Comparison of ENCODE assay signal across 8 cellular contexts in genomic region chr10:30348378-30348776, GRCh38. TPM values are rescaled to one million over a fixed set of nuclear protein-coding genes. Genes with fewer than 3 reads are reported as not detected.
A peak's percentile ranks its signal among the peaks of the same experiment; 100 is the strongest.
DNase-seq lines count a peak whose midpoint lies in the region; TF ChIP-seq lines count a peak whose summit lies in the region.

No MANE protein-coding gene starts in this region.

- H3K79me2 ChIP-seq in parathyroid adenoma = peaks cover 45% of the 10 kb centered on the region

- peak overlapping the region; percentile 86 for H3K4me2 ChIP-seq in parathyroid adenoma (ENCODE audit: low read length)

- no peaks in the 10 kb centered on the region for H3K36me3 ChIP-seq in parathyroid adenoma (ENCODE audit: control insufficient read depth, insufficient read depth, low read length)

- TF ChIP-seq POLR2A in NB4 (IDR thresholded peaks at IDR 0.05; ENCODE audit: extremely low read depth, insufficient read length) = no peak

- peak overlapping the region; percentile 75 for H2AFZ ChIP-seq in parathyroid adenoma

- H3K27me3 ChIP-seq in parathyroid adenoma (ENCODE audit: control insufficient read depth, insufficient read depth, low read length) = no peaks in the 10 kb centered on the region

- DNase-seq in activated T-cell treated with anti-CD3 and anti-CD28 coated beads, Interleukin-2, amount 50 U/mL, for 24 hours = no peak
- no peak for DNase-seq in activated T-cell treated with anti-CD3 and anti-CD28 coated beads, Interleukin-2, amount 50 U/mL, for 1 hour
- DNase-seq in NB4 (ENCODE audit: low read depth) (peak; percentile 9), endothelial cell (ENCODE audit: low spot score) (no peak), mucosa of gallbladder (ENCODE audit: low spot score) (no peak), NCI-H1048 (lab: John Stamatoyannopoulos, UW) (no peak)
- no peak for DNase-seq in activated CD4-positive, CD25-positive, alpha-beta regulatory T cell treated with anti-CD3 and anti-CD28 coated beads, Interleukin-2, amount 50 U/mL, for 72 hours

- H3K9ac ChIP-seq in parathyroid adenoma = no peak overlapping the region

- peaks cover 51% of the 10 kb centered on the region for H3K36me3 Mint-ChIP-seq in activated T-cell treated with anti-CD3 and anti-CD28 coated beads, Interleukin-2, amount 50 U/mL, for 24 hours (ENCODE audit: low read depth)
- no peaks in the 10 kb centered on the region for H3K36me3 Mint-ChIP-seq in endothelial cell (ENCODE audit: low read depth, unreplicated experiment)

- H3K27me3 Mint-ChIP-seq in activated T-cell treated with anti-CD3 and anti-CD28 coated beads, Interleukin-2, amount 50 U/mL, for 24 hours = no peaks in the 10 kb centered on the region
- H3K27me3 Mint-ChIP-seq in endothelial cell (ENCODE audit: unreplicated experiment) = peaks cover 6% of the 10 kb centered on the region

- no peaks in the 10 kb centered on the region for H3K9me3 ChIP-seq in parathyroid adenoma (ENCODE audit: control insufficient read depth, low read length)

- no peaks in the 10 kb centered on the region for H3K9me3 Mint-ChIP-seq in activated T-cell treated with anti-CD3 and anti-CD28 coated beads, Interleukin-2, amount 50 U/mL, for 24 hours
- no peaks in the 10 kb centered on the region for H3K9me3 Mint-ChIP-seq in endothelial cell (ENCODE audit: unreplicated experiment)

- H3K4me1 ChIP-seq in parathyroid adenoma = peaks cover 10% of the 10 kb centered on the region

- H3K27ac ChIP-seq in parathyroid adenoma = peak overlapping the region; percentile 81

- peaks cover 42% of the 10 kb centered on the region for H3K4me1 Mint-ChIP-seq in activated T-cell treated with anti-CD3 and anti-CD28 coated beads, Interleukin-2, amount 50 U/mL, for 24 hours (ENCODE audit: low read depth)
- peaks cover 22% of the 10 kb centered on the region for H3K4me1 Mint-ChIP-seq in endothelial cell (ENCODE audit: unreplicated experiment)

- H3K4me3 Mint-ChIP-seq in activated T-cell treated with anti-CD3 and anti-CD28 coated beads, Interleukin-2, amount 50 U/mL, for 24 hours = peak overlapping the region; percentile 96
- peak overlapping the region; percentile 99 for H3K4me3 Mint-ChIP-seq in endothelial cell (ENCODE audit: unreplicated experiment)

- H3K4me3 ChIP-seq in NB4 (ENCODE audit: low read depth, low read length) (peak overlapping the region; percentile 99), parathyroid adenoma (ENCODE audit: low read depth, low read length) (peak overlapping the region; percentile 92)

- peak overlapping the region; percentile 98 for H3K27ac Mint-ChIP-seq in activated T-cell treated with anti-CD3 and anti-CD28 coated beads, Interleukin-2, amount 50 U/mL, for 24 hours
- H3K27ac Mint-ChIP-seq in endothelial cell (ENCODE audit: unreplicated experiment) = peak overlapping the region; percentile 92

- TF ChIP-seq CTCF in NB4 (IDR thresholded peaks at IDR 0.05; ENCODE audit: low read depth, low read length) = no peak
- no peak for TF ChIP-seq CTCF in endothelial cell (IDR thresholded peaks at IDR 0.05; ENCODE audit: unreplicated experiment)
- no peak for TF ChIP-seq CTCF in parathyroid adenoma (IDR thresholded peaks at IDR 0.05)

RNA-seq across cellular contexts. Expression of gene MTPAP, which starts 0.7 kb away (rescaled TPM):
- 21.6 TPM for total RNA-seq in endothelial cell (ENCODE audit: unreplicated experiment)
- 18.7 TPM for total RNA-seq in mucosa of gallbladder
